ENCODE assay signal across 8 cellular contexts in the genomic region with DNA sequence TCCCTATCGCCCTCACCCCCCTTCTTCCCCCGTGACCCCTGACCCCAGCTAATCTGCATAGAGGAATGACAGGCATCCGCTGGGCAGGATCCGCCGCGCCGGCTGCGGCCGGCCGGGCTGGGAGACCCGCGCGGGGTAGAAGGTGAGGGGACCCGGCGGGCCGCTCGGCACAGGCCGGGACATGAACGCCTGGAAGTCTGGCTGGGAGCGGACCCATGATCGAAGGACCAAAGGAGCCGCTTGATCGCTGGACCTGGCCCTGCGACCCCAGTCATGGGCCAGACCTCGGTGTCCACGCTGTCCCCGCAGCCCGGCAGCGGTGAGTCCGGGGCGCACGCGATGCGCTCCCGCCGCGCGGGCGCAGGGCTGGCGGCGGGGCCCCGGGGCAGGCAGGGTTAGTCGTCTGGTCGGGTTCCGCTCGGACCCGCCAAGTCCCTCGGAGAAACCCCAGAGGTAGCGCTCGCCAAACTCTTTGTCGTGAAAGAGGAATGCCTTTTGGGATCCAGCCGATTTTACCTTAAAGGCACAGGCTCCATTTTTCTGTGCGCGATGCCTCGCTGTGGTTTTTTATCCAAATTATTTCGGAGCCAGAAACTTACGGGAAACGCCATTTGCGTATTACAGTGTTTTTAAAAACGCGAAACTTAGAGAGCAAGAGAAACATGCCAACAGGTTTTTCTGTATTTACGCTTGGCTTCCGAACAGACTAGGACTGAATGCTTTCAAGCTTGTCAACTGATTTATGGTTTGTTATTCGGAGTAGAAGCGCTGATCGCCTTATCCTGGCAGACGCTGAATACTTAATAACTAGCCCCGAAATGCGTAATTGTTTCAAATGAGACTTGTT. TPM values are rescaled to one million over a fixed set of nuclear protein-coding genes. Genes with fewer than 3 reads are reported as not detected.
DNase-seq lines count a peak whose midpoint lies in the region; ATAC-seq, FAIRE-seq and TF ChIP-seq lines count a peak whose summit lies in the region.

A gene (plus strand): TSS at position 75 of the 847 bp plus-strand sequence. CDS start 199 bp downstream, at position 274.

- no peak for FAIRE-seq in GM12892 (lab: Jason Lieb, UNC)

- peak; percentile 10 for DNase-seq in GM12892 (ENCODE audit: insufficient read length)
- peak; percentile 66 for DNase-seq in NCI-H1105 treated with DMSO at 0.1 percent for 48 hours (lab: John Stamatoyannopoulos, UW)
- DNase-seq in activated CD4-positive, alpha-beta T cell treated with anti-CD3 and anti-CD28 coated beads for 48 hours, result peak; percentile 65
- DNase-seq in dermis blood vessel endothelial cell, result peak; percentile 91
- DNase-seq in kidney glomerular epithelial cell (lab: John Stamatoyannopoulos, UW), result peak; percentile 44
- DNase-seq in stimulated activated CD4-positive, alpha-beta T cell treated with anti-CD3 and anti-CD28 coated beads, Interleukin-12 subunit alpha, Interleukin-12 subunit beta, amount 100 ng/mL, for 48 hours (ENCODE audit: low read depth in 2 of 3, low spot score in 1 of 3), result peak in 2 of 3 donors; percentile 14 to 43
- no peak for DNase-seq in amniotic stem cell (lab: John Stamatoyannopoulos, UW)

- no peak for TF ChIP-seq POLR2A in GM12892 (IDR thresholded peaks at IDR 0.05; ENCODE audit: low read depth, low read length)

- ATAC-seq in GM21737 (IDR thresholded peaks at IDR 0.05; ENCODE audit: unreplicated experiment), result no peak

RNA-seq across cellular contexts. Expression of the gene that starts here (rescaled TPM):
- polyA plus RNA-seq in GM12892 (2012; ENCODE audit: missing spikeins), result 2.4 TPM
- total RNA-seq in dermis blood vessel endothelial cell, result 199 and 230 TPM in 2 replicates
